In genomic region chr7:91533996-91534395, GRCh38 we compare ENCODE assay signal across 17 cellular contexts.
DNase-seq lines count a peak whose midpoint lies in the region; ATAC-seq and TF ChIP-seq lines count a peak whose summit lies in the region.
"Had no signal": no experiment of that assay in that cellular context is flagged by ENCODE, and none has a peak within 500 bp of the region (broad histone marks: within the 10 kb centered on the region; RNA-seq: fewer than 3 reads in every experiment).

No MANE protein-coding gene starts in this region.

- H3K4me1 ChIP-seq in suprapubic skin = no peaks in the 10 kb centered on the region

- WGBS in suprapubic skin = 70% methylated on average over 1 of the region's 1 CpG

- H3K27ac ChIP-seq in WERI-Rb-1 (no peak overlapping the region), suprapubic skin (no peak overlapping the region)

- H3K9me3 ChIP-seq in WERI-Rb-1 (ENCODE audit: severe bottlenecking) (no peaks in the 10 kb centered on the region), suprapubic skin (peaks cover 3% of the 10 kb centered on the region)

- no peaks in the 10 kb centered on the region for H3K36me3 ChIP-seq in WERI-Rb-1
- no peaks in the 10 kb centered on the region for H3K36me3 ChIP-seq in suprapubic skin
- H3K36me3 ChIP-seq: HAP-1 had no signal

- ATAC-seq in esophagus mucosa = peak; percentile 53
- ATAC-seq in HG03175 (IDR thresholded peaks at IDR 0.05; ENCODE audit: unreplicated experiment) = no peak

- no peak overlapping the region for H3K4me3 ChIP-seq in WERI-Rb-1 (ENCODE audit: low read depth, low read length)
- no peak overlapping the region for H3K4me3 ChIP-seq in suprapubic skin
- H3K4me3 ChIP-seq: HAP-1 had no signal

- H3K36me3 Mint-ChIP-seq in activated T-helper 1 cell treated with anti-CD3 and anti-CD28 coated beads, Interleukin-12 subunit alpha, Interleukin-12 subunit beta, Interleukin-2, Interleukin-4 antibody, amounts not matched to agents 30 ng/mL and 10 ng/mL and 1 ng/mL, durations not matched to agents 14 hours and 24 hours and 36 hours (ENCODE audit: low read depth) = no peaks in the 10 kb centered on the region
- H3K36me3 Mint-ChIP-seq: CD4-positive, alpha-beta memory T cell had no signal

- no peaks in the 10 kb centered on the region for H3K27me3 ChIP-seq in WERI-Rb-1 (ENCODE audit: insufficient read depth, low read depth, severe bottlenecking)
- no peaks in the 10 kb centered on the region for H3K27me3 ChIP-seq in suprapubic skin

- no peak for TF ChIP-seq POLR2A in suprapubic skin (IDR thresholded peaks at IDR 0.05)

- no peak overlapping the region for H3K27ac Mint-ChIP-seq in activated T-helper 1 cell treated with anti-CD3 and anti-CD28 coated beads, Interleukin-12 subunit alpha, Interleukin-12 subunit beta, Interleukin-2, Interleukin-4 antibody, amounts not matched to agents 30 ng/mL and 10 ng/mL and 1 ng/mL, durations not matched to agents 14 hours and 24 hours and 36 hours
- H3K27ac Mint-ChIP-seq: HFFc6 had no signal

- H3K4me1 Mint-ChIP-seq in activated T-helper 1 cell treated with anti-CD3 and anti-CD28 coated beads, Interleukin-12 subunit alpha, Interleukin-12 subunit beta, Interleukin-2, Interleukin-4 antibody, amounts not matched to agents 30 ng/mL and 10 ng/mL and 1 ng/mL, durations not matched to agents 14 hours and 24 hours and 36 hours (ENCODE audit: low read depth) = no peaks in the 10 kb centered on the region
- H3K4me1 Mint-ChIP-seq: CD4-positive, alpha-beta memory T cell had no signal

- intact Hi-C loops in activated T-helper 1 cell treated with anti-CD3 and anti-CD28 coated beads, Interleukin-12 subunit alpha, Interleukin-12 subunit beta, Interleukin-2, Interleukin-4 antibody, amounts not matched to agents 30 ng/mL and 10 ng/mL and 1 ng/mL, durations not matched to agents 14 hours and 24 hours and 36 hours (cut with micrococcal nuclease) = no loop called here

- no peak overlapping the region for H3K4me3 Mint-ChIP-seq in activated T-helper 1 cell treated with anti-CD3 and anti-CD28 coated beads, Interleukin-12 subunit alpha, Interleukin-12 subunit beta, Interleukin-2, Interleukin-4 antibody, amounts not matched to agents 30 ng/mL and 10 ng/mL and 1 ng/mL, durations not matched to agents 14 hours and 24 hours and 36 hours
- H3K4me3 Mint-ChIP-seq: CD4-positive, alpha-beta memory T cell; HFFc6 had no signal

- no peaks in the 10 kb centered on the region for H3K27me3 Mint-ChIP-seq in activated T-helper 1 cell treated with anti-CD3 and anti-CD28 coated beads, Interleukin-12 subunit alpha, Interleukin-12 subunit beta, Interleukin-2, Interleukin-4 antibody, amounts not matched to agents 30 ng/mL and 10 ng/mL and 1 ng/mL, durations not matched to agents 14 hours and 24 hours and 36 hours (ENCODE audit: insufficient read depth)
- H3K27me3 Mint-ChIP-seq: CD4-positive, alpha-beta memory T cell had no signal

- TF ChIP-seq CTCF in WERI-Rb-1 (IDR thresholded peaks at IDR 0.05; ENCODE audit: low read depth, low read length) = no peak
- no peak for TF ChIP-seq CTCF in suprapubic skin (IDR thresholded peaks at IDR 0.05)

- DNase-seq in D341Med (ENCODE audit: low spot score) (peak; percentile 53), NCI-H82 treated with DMSO at 0.1 percent for 48 hours (lab: John Stamatoyannopoulos, UW; ENCODE audit: unreplicated experiment) (peak; percentile 70), WERI-Rb-1 (peak; percentile 30), suprapubic skin (ENCODE audit: low spot score in 2 of 2) (no peak)
- DNase-seq in activated T-helper 1 cell treated with anti-CD3 and anti-CD28 coated beads, Interleukin-12 subunit alpha, Interleukin-12 subunit beta, Interleukin-2, Interleukin-4 antibody, amounts not matched to agents 30 ng/mL and 10 ng/mL and 1 ng/mL, durations not matched to agents 14 hours and 24 hours and 36 hours (ENCODE audit: low spot score) = no peak
- DNase-seq: 8988T; C1 segment of cervical spinal cord; Calu3; CD4-positive, alpha-beta memory T cell; COR-L47; DMS153; DND-41; GOT3; HFFc6 had no signal

- TF ChIP-seq EP300 in suprapubic skin (IDR thresholded peaks at IDR 0.05) = no peak

- peaks cover 5% of the 10 kb centered on the region for H3K9me3 Mint-ChIP-seq in activated T-helper 1 cell treated with anti-CD3 and anti-CD28 coated beads, Interleukin-12 subunit alpha, Interleukin-12 subunit beta, Interleukin-2, Interleukin-4 antibody, amounts not matched to agents 30 ng/mL and 10 ng/mL and 1 ng/mL, durations not matched to agents 14 hours and 24 hours and 36 hours
- H3K9me3 Mint-ChIP-seq: HFFc6 had no signal

Comparison
In these comparisons a context has a peak if more than half of its experiments do, and no peak if none do; other contexts are left out.
1. DNase-seq: peak in D341Med (single experiment), NCI-H82 treated with DMSO at 0.1 percent for 48 hours (single experiment) and WERI-Rb-1 (single experiment); none in activated T-helper 1 cell treated with anti-CD3 and anti-CD28 coated beads, Interleukin-12 subunit alpha, Interleukin-12 subunit beta, Interleukin-2, Interleukin-4 antibody, amounts not matched to agents 30 ng/mL and 10 ng/mL and 1 ng/mL, durations not matched to agents 14 hours and 24 hours and 36 hours (single experiment) and suprapubic skin (0 of 2).